Comparison of ENCODE assay signal across 8 cellular contexts in genomic region chr12:100128509-100128908, GRCh38. TPM values are rescaled to one million over a fixed set of nuclear protein-coding genes. Genes with fewer than 3 reads are reported as not detected.
A peak's percentile ranks its signal among the peaks of the same experiment; 100 is the strongest.
DNase-seq lines count a peak whose midpoint lies in the region; ATAC-seq and TF ChIP-seq lines count a peak whose summit lies in the region.

No MANE protein-coding gene starts in this region.

- peaks cover 6% of the 10 kb centered on the region; the same call in 1 of the 2 replicates for H3K36me3 ChIP-seq in OCI-LY7 (ENCODE audit: insufficient read depth, low read length)

- no peak for DNase-seq in activated CD8-positive, alpha-beta T cell treated with anti-CD3 and anti-CD28 coated beads for 36 hours
- no peak for DNase-seq in activated CD8-positive, alpha-beta T cell treated with anti-CD3 and anti-CD28 coated beads, Interleukin-2, amount 10 ng/mL, durations not matched to agents 7 days and 5 days
- no peak for DNase-seq in OCI-LY7 (ENCODE audit: low spot score)
- DNase-seq in epithelial cell of proximal tubule (ENCODE audit: low read depth): no peak
- no peak for DNase-seq in neural crest cell (ENCODE audit: low read depth, low spot score)
- no peak for DNase-seq in cerebellum (ENCODE audit: low spot score)

- no peaks in the 10 kb centered on the region for H3K9me3 ChIP-seq in OCI-LY7 (ENCODE audit: low read length)

- H3K36me3 Mint-ChIP-seq in activated CD8-positive, alpha-beta T cell treated with anti-CD3 and anti-CD28 coated beads for 36 hours (ENCODE audit: low read depth): peaks cover 14% of the 10 kb centered on the region
- peaks cover 9% of the 10 kb centered on the region for H3K36me3 Mint-ChIP-seq in activated CD8-positive, alpha-beta T cell treated with anti-CD3 and anti-CD28 coated beads, Interleukin-2, amount 10 ng/mL, durations not matched to agents 7 days and 5 days (ENCODE audit: low read depth)
- peaks cover 4% of the 10 kb centered on the region for H3K36me3 Mint-ChIP-seq in neural crest cell (ENCODE audit: low read depth)

- CTCF ChIA-PET in activated CD8-positive, alpha-beta T cell treated with anti-CD3 and anti-CD28 coated beads for 36 hours (lab: Charles Lee): interaction anchor here (1.6 to 3.1 kb wide), 2 partner anchors 10 to 27 kb away, joined by 3 to 17 read pairs; no protein-coding TSS in a partner anchor
- CTCF ChIA-PET in activated CD8-positive, alpha-beta T cell treated with anti-CD3 and anti-CD28 coated beads, Interleukin-2, amount 10 ng/mL, durations not matched to agents 7 days and 5 days (lab: Charles Lee): interaction anchor here (0.7 to 5.2 kb wide), 3 partner anchors 10 to 26 kb away, joined by 3 to 21 read pairs (median 6); no protein-coding TSS in a partner anchor
- CTCF ChIA-PET in OCI-LY7 (lab: Charles Lee; ENCODE audit: unreplicated experiment): no interaction called here

- H2AFZ ChIP-seq in OCI-LY7 (ENCODE audit: low read length): no peak overlapping the region

- no peaks in the 10 kb centered on the region; the same call in 1 of the 2 replicates for H4K20me1 ChIP-seq in OCI-LY7 (ENCODE audit: insufficient read depth, low read length)

- no peak overlapping the region for H3K4me3 Mint-ChIP-seq in activated CD8-positive, alpha-beta T cell treated with anti-CD3 and anti-CD28 coated beads for 36 hours
- no peak overlapping the region for H3K4me3 Mint-ChIP-seq in activated CD8-positive, alpha-beta T cell treated with anti-CD3 and anti-CD28 coated beads, Interleukin-2, amount 10 ng/mL, durations not matched to agents 7 days and 5 days
- H3K4me3 Mint-ChIP-seq in neural crest cell: no peak overlapping the region

- H3K4me1 ChIP-seq in OCI-LY7 (ENCODE audit: insufficient read depth, low read length, poor library complexity, severe bottlenecking): peaks cover 15% of the 10 kb centered on the region

- peaks cover 4% of the 10 kb centered on the region for H3K9me3 Mint-ChIP-seq in activated CD8-positive, alpha-beta T cell treated with anti-CD3 and anti-CD28 coated beads for 36 hours
- H3K9me3 Mint-ChIP-seq in activated CD8-positive, alpha-beta T cell treated with anti-CD3 and anti-CD28 coated beads, Interleukin-2, amount 10 ng/mL, durations not matched to agents 7 days and 5 days (ENCODE audit: insufficient read depth): no peaks in the 10 kb centered on the region
- peaks cover 6% of the 10 kb centered on the region for H3K9me3 Mint-ChIP-seq in neural crest cell

- H3K27ac ChIP-seq in OCI-LY7 (ENCODE audit: low read depth, low read length, poor library complexity, severe bottlenecking): no peak overlapping the region

- H3K79me2 ChIP-seq in OCI-LY7 (ENCODE audit: insufficient read depth, low read depth, low read length): peaks cover 60% of the 10 kb centered on the region; the same call in 1 of the 2 replicates

- POLR2A ChIA-PET in activated CD8-positive, alpha-beta T cell treated with anti-CD3 and anti-CD28 coated beads for 36 hours (lab: Charles Lee): interaction anchor here (1.3 kb wide), 1 partner anchor 9 kb away, joined by 3 read pairs; no protein-coding TSS in a partner anchor
- POLR2A ChIA-PET in activated CD8-positive, alpha-beta T cell treated with anti-CD3 and anti-CD28 coated beads, Interleukin-2, amount 10 ng/mL, durations not matched to agents 7 days and 5 days (lab: Charles Lee): interaction anchor here (0.7 to 1.5 kb wide), 2 partner anchors 72 to 331 kb away, joined by 3 to 4 read pairs; partner anchors contain the start of gene ACTR6
- POLR2A ChIA-PET in OCI-LY7 (lab: Charles Lee): interaction anchor here (0.7 to 2.2 kb wide), 4 partner anchors 10 to 40 kb away, joined by 3 to 13 read pairs (median 3); no protein-coding TSS in a partner anchor

- H3K27me3 Mint-ChIP-seq in activated CD8-positive, alpha-beta T cell treated with anti-CD3 and anti-CD28 coated beads for 36 hours: no peaks in the 10 kb centered on the region
- H3K27me3 Mint-ChIP-seq in activated CD8-positive, alpha-beta T cell treated with anti-CD3 and anti-CD28 coated beads, Interleukin-2, amount 10 ng/mL, durations not matched to agents 7 days and 5 days (ENCODE audit: low read depth): no peaks in the 10 kb centered on the region
- H3K27me3 Mint-ChIP-seq in neural crest cell (ENCODE audit: low read depth): no peaks in the 10 kb centered on the region

- peak overlapping the region; percentile 28; the same call in 1 of the 2 replicates for H3K4me2 ChIP-seq in OCI-LY7 (ENCODE audit: low read length)

- intact Hi-C loops in activated CD8-positive, alpha-beta T cell treated with anti-CD3 and anti-CD28 coated beads for 36 hours (cut with micrococcal nuclease): no loop called here
- intact Hi-C loops in OCI-LY7 (cut with micrococcal nuclease; ENCODE audit: unreplicated experiment): no loop called here

- H3K27ac Mint-ChIP-seq in activated CD8-positive, alpha-beta T cell treated with anti-CD3 and anti-CD28 coated beads for 36 hours: peak overlapping the region; percentile 18
- H3K27ac Mint-ChIP-seq in activated CD8-positive, alpha-beta T cell treated with anti-CD3 and anti-CD28 coated beads, Interleukin-2, amount 10 ng/mL, durations not matched to agents 7 days and 5 days: no peak overlapping the region
- no peak overlapping the region for H3K27ac Mint-ChIP-seq in neural crest cell (ENCODE audit: unreplicated experiment)

- no peak for TF ChIP-seq CTCF in activated CD8-positive, alpha-beta T cell treated with anti-CD3 and anti-CD28 coated beads for 36 hours (IDR thresholded peaks at IDR 0.05)
- peak; percentile 53 for TF ChIP-seq CTCF in OCI-LY7 (conservative IDR thresholded peaks at IDR 0.05; ENCODE audit: low read length)
- TF ChIP-seq CTCF in epithelial cell of proximal tubule (conservative IDR thresholded peaks at IDR 0.05; ENCODE audit: low read depth, low read length): peak; percentile 67
- peak; percentile 36 for TF ChIP-seq CTCF in neural crest cell (conservative IDR thresholded peaks at IDR 0.05)

- H3K9me2 ChIP-seq in OCI-LY7 (ENCODE audit: insufficient read depth, low read length): no peaks in the 10 kb centered on the region

- H3K4me1 Mint-ChIP-seq in activated CD8-positive, alpha-beta T cell treated with anti-CD3 and anti-CD28 coated beads for 36 hours (ENCODE audit: low read depth): peaks cover 40% of the 10 kb centered on the region
- H3K4me1 Mint-ChIP-seq in activated CD8-positive, alpha-beta T cell treated with anti-CD3 and anti-CD28 coated beads, Interleukin-2, amount 10 ng/mL, durations not matched to agents 7 days and 5 days (ENCODE audit: low read depth): peaks cover 19% of the 10 kb centered on the region
- peaks cover 9% of the 10 kb centered on the region for H3K4me1 Mint-ChIP-seq in neural crest cell

- ATAC-seq in activated CD8-positive, alpha-beta T cell treated with anti-CD3 and anti-CD28 coated beads for 36 hours: no peak
- ATAC-seq in activated CD8-positive, alpha-beta T cell treated with anti-CD3 and anti-CD28 coated beads, Interleukin-2, amount 10 ng/mL, durations not matched to agents 7 days and 5 days: no peak
- ATAC-seq in GM21576 (IDR thresholded peaks at IDR 0.05; ENCODE audit: unreplicated experiment) (no peak), GM21528 (IDR thresholded peaks at IDR 0.05; ENCODE audit: low FRiP score, unreplicated experiment) (no peak)

- no TSS peak for BruUV-seq in OCI-LY7 (replicated peaks; lab: Mats Ljungman, UMichigan)

- H3K4me3 ChIP-seq in OCI-LY7 (ENCODE audit: low read depth, low read length, poor library complexity, severe bottlenecking): no peak overlapping the region
- H3K4me3 ChIP-seq in epithelial cell of proximal tubule (ENCODE audit: low read depth, low read length): no peak overlapping the region

RNA-seq across cellular contexts. Expression of gene BLTP3B, which starts 14.2 kb away (rescaled TPM):
- total RNA-seq in activated CD8-positive, alpha-beta T cell treated with anti-CD3 and anti-CD28 coated beads for 36 hours: 10 to 100 TPM; 39.6 to 41.3 TPM
- 10 to 100 TPM; 17.8 to 20.5 TPM for total RNA-seq in activated CD8-positive, alpha-beta T cell treated with anti-CD3 and anti-CD28 coated beads, Interleukin-2, amount 10 ng/mL, durations not matched to agents 7 days and 5 days
- total RNA-seq in OCI-LY7 (2014; rRNA removed; shearing (Covaris generic)): 11.6 and 18.9 TPM in 2 replicates
- 20.2 and 23.2 TPM in 2 replicates for total RNA-seq in OCI-LY7 (2022)
- total RNA-seq in epithelial cell of proximal tubule: 10.0 and 14.5 TPM in 2 replicates
- 17.8 and 19.0 TPM in 2 replicates for total RNA-seq in neural crest cell
- 58.5 TPM for total RNA-seq in cerebellum
